22 cellular contexts compared by ENCODE assay signal in the genomic region with DNA sequence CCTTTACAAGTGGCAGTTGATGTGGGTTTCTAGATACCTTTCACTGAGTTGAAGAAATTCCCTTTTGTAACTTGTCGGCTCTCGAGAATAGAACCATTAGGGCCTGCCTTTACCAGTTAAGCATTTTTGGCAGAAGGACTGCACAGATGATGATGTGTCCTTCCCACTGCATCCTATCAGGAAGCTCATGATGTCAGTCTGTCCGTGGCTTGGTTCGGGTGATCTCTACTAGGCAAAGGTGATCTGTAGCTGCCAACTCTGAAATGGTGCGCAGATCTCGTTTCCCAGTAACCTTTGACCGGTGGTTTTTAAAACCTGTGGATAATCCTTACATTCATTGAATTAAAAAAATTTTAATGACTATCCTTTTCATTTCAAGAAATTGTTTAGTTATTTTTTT. TPM values are rescaled to one million over a fixed set of nuclear protein-coding genes. Genes with fewer than 3 reads are reported as not detected.
DNase-seq lines count a peak whose midpoint lies in the region; ATAC-seq, FAIRE-seq and TF ChIP-seq lines count a peak whose summit lies in the region.
"Had no signal": no experiment of that assay in that cellular context is flagged by ENCODE, and none has a peak within 500 bp of the region (broad histone marks: within the 10 kb centered on the region; RNA-seq: fewer than 3 reads in every experiment).

No MANE protein-coding gene starts in this region.

- no peak overlapping the region for H3K4me3 ChIP-seq in GM12878
- no peak overlapping the region for H3K4me3 ChIP-seq in heart right ventricle
- no peak overlapping the region for H3K4me3 ChIP-seq in rectal smooth muscle tissue (ENCODE audit: low read length)
- H3K4me3 ChIP-seq: A549, HAP-1 had no signal

- no peak overlapping the region for H3K27ac ChIP-seq in GM12878 (ENCODE audit: control insufficient read depth, insufficient read depth)
- peak overlapping the region in 9 of 10 donors; percentile 40 to 84 (median 58) for H3K27ac ChIP-seq in heart right ventricle
- H3K27ac ChIP-seq in rectal smooth muscle tissue (ENCODE audit: low read depth, low read length) = peak overlapping the region; percentile 10
- H3K27ac ChIP-seq: A549, KMS-11, parathyroid adenoma had no signal

- TF ChIP-seq POLR2A in GM12878 (IDR thresholded peaks at IDR 0.05; ENCODE audit: low read depth, low read length) = no peak

- no peak for TF ChIP-seq RAD21 in GM12878 (IDR thresholded peaks at IDR 0.05; ENCODE audit: insufficient read depth, low read depth, low read length)

- H3K9ac ChIP-seq in GM12878 (ENCODE audit: control insufficient read depth, insufficient read depth, low read length) = no peak overlapping the region
- no peak overlapping the region for H3K9ac ChIP-seq in rectal smooth muscle tissue (ENCODE audit: low read length)
- H3K9ac ChIP-seq: KMS-11, parathyroid adenoma had no signal

- in situ Hi-C loops in GM12878 (cut with MboI) = loop anchor here (10.0 kb wide), 1 partner anchor 56 kb away; no protein-coding TSS in a partner anchor

- no peak for FAIRE-seq in GM12878 (lab: Jason Lieb, UNC)
- FAIRE-seq: A549 had no signal

- H3K36me3 ChIP-seq in GM12878 (ENCODE audit: control insufficient read depth in 2 of 2, insufficient read depth in 2 of 2, low read length in 1 of 2) (no peaks in the 10 kb centered on the region), heart right ventricle (no peaks in the 10 kb centered on the region), rectal smooth muscle tissue (ENCODE audit: control insufficient read depth, insufficient read depth, low read length) (no peaks in the 10 kb centered on the region)
- H3K36me3 ChIP-seq: HAP-1 had no signal

- POLR2A ChIA-PET in GM12878 (lab: Charles Lee) = interaction anchor here (0.6 to 0.9 kb wide), 2 partner anchors 30 to 374 kb away, joined by 3 read pairs; no protein-coding TSS in a partner anchor

- ATAC-seq in GM12878 = no peak
- ATAC-seq in heart right ventricle = peak in 7 of 8 donors; percentile 37 to 86 (median 64)
- no peak for ATAC-seq in HG03354 (IDR thresholded peaks at IDR 0.05; ENCODE audit: poor library complexity, severe bottlenecking, unreplicated experiment)
- no peak for ATAC-seq in GM21576 (IDR thresholded peaks at IDR 0.05; ENCODE audit: unreplicated experiment)
- ATAC-seq: A549; CD8-positive, alpha-beta T cell; SK-N-SH treated with all-trans-retinoic acid at 6 μM for 48 hours had no signal

- H3K4me1 ChIP-seq in GM12878 (ENCODE audit: control insufficient read depth, insufficient read depth, low read length) (peaks cover 19% of the 10 kb centered on the region), heart right ventricle (peaks cover 11 to 78% (median 55%) of the 10 kb centered on the region in 9 donors), rectal smooth muscle tissue (ENCODE audit: control insufficient read depth, insufficient read depth, low read length) (peaks cover 13% of the 10 kb centered on the region)

- no peaks in the 10 kb centered on the region; the same call in 2 of the 3 replicates for H3K9me3 ChIP-seq in GM12878 (replicated peaks; ENCODE audit: control insufficient read depth, insufficient read depth, low read length)
- H3K9me3 ChIP-seq in heart right ventricle = no peaks in the 10 kb centered on the region
- H3K9me3 ChIP-seq: A549, HAP-1 had no signal

- RAD21 ChIA-PET in GM12878 (lab: Charles Lee; ENCODE audit: unreplicated experiment) = no interaction called here

- CTCF ChIA-PET in GM12878 (lab: Yijun Ruan, JAX) = no interaction called here

- intact Hi-C loops in GM12878 (cut with micrococcal nuclease; ENCODE audit: unreplicated experiment) (no loop called here), heart right ventricle (cut with DNase I) (loop anchor here in 2 of 10 donors (5.0 kb wide), 2 partner anchors 46 to 64 kb away; no protein-coding TSS in a partner anchor)

- H3K27me3 ChIP-seq in GM12878 (replicated peaks in 1 of 2; ENCODE audit: control insufficient read depth in 2 of 2, insufficient read depth in 2 of 2, low read length in 1 of 2) = no peaks in the 10 kb centered on the region
- no peaks in the 10 kb centered on the region for H3K27me3 ChIP-seq in heart right ventricle
- no peaks in the 10 kb centered on the region for H3K27me3 ChIP-seq in rectal smooth muscle tissue (ENCODE audit: control insufficient read depth, insufficient read depth, low read length)

- 98% methylated on average over 7 of the region's 7 CpGs for WGBS in GM12878 (ENCODE audit: insufficient coverage, insufficient replicate concordance, low lambda C conversion rate, missing lambda C conversion rate)
- 39 to 42% methylated on average over 7 of the region's 7 CpGs for WGBS in heart right ventricle, 2 donors

- no peak overlapping the region for H3K4me2 ChIP-seq in GM12878 (ENCODE audit: control insufficient read depth, insufficient read depth)
- H3K4me2 ChIP-seq: A549, KMS-11 had no signal

- TF ChIP-seq CTCF in GM12878 (IDR thresholded peaks at IDR 0.05 in 2 of 3, conservative IDR thresholded peaks at IDR 0.05 in 1 of 3; ENCODE audit: control insufficient read depth in 2 of 3, extremely low read depth in 1 of 3, insufficient read depth in 1 of 3, low read depth in 3 of 3, low read length in 3 of 3) (no peak), heart right ventricle (IDR thresholded peaks at IDR 0.05) (no peak)

- no peak for TF ChIP-seq EP300 in GM12878 (IDR thresholded peaks at IDR 0.05; ENCODE audit: borderline replicate concordance in 1 of 2, control insufficient read depth in 1 of 2, low read depth in 2 of 2, low read length in 2 of 2)

- SMC1A ChIA-PET in GM12878 (lab: Charles Lee; ENCODE audit: uncharacterized antibody, unreplicated experiment) = interaction anchor here (0.5 to 0.6 kb wide), 3 partner anchors 30 to 37 kb away, joined by 3 read pairs; no protein-coding TSS in a partner anchor

- peaks cover 4% of the 10 kb centered on the region for H3K79me2 ChIP-seq in GM12878 (ENCODE audit: control insufficient read depth, insufficient read depth, low read length)

- H2AFZ ChIP-seq in GM12878 (ENCODE audit: control insufficient read depth, low read depth, low read length) = no peak overlapping the region
- H2AFZ ChIP-seq: parathyroid adenoma had no signal

- TSS peak; percentile 48 for BruUV-seq in GM12878 (replicated peaks; lab: Mats Ljungman, UMichigan)

- no peaks in the 10 kb centered on the region for H4K20me1 ChIP-seq in GM12878 (ENCODE audit: control insufficient read depth, insufficient read depth)

- peak; percentile 27 for DNase-seq in CMK (ENCODE audit: low read depth)
- DNase-seq in GM12878 (ENCODE audit: low read depth, low spot score) = no peak
- peak in 1 of 2 donors; percentile 44 for DNase-seq in heart right ventricle
- DNase-seq in HPDE6-E6E7 (ENCODE audit: extremely low spot score) = no peak
- no peak for DNase-seq in NK-92 treated with Interleukin-12 subunit alpha and Interleukin-12 subunit beta, amount 100 ng/mL, for 24 hours (lab: John Stamatoyannopoulos, UW)
- DNase-seq: activated CD4-positive, alpha-beta T cell treated with anti-CD3 and anti-CD28 coated beads for 4 hours; activated gamma-delta T cell; CD8-positive, alpha-beta T cell; mammary epithelial cell; NCI-H1436 treated with DMSO at 0.1 percent for 48 hours; NCI-H2107; NCI-H446; OCI-M1; stimulated activated naive CD4-positive, alpha-beta T cell treated with Interleukin-2 at 50 U/mL for 16 hours had no signal

TF ChIP-seq in GM12878, 131 proteins besides CTCF, POLR2A, EP300 and RAD21:
- TF ChIP-seq KDM1A (IDR thresholded peaks at IDR 0.05; ENCODE audit: borderline replicate concordance) (no peak), SMARCA5 (IDR thresholded peaks at IDR 0.05) (no peak)

RNA-seq across cellular contexts. Expression of a gene that starts 49.7 kb away (rescaled TPM):
- total RNA-seq in GM12878 (2013; cell fraction: nucleolus; rRNA removed) = 35.1 and 37.4 TPM in 2 replicates
- total RNA-seq in GM12878 (2014; rRNA removed) (15.6 and 16.3 TPM in 2 replicates), GM12878 (2014; rRNA removed; fragmentation: Illumina TruSeq; extraction: Trizol) (6.1 and 7.1 TPM in 2 replicates), GM12878 (2021) (24.2 and 25.9 TPM in 2 replicates), heart right ventricle (10 to 100 TPM; 16.7 to 30.8 (median 21.5) TPM)
- polyA plus RNA-seq in GM12878 (2011; ENCODE audit: low read depth) = 3.4 TPM
- polyA plus RNA-seq in GM12878 (2011; rRNA removed) (12.1 and 19.7 TPM in 2 replicates), GM12878 (2014; fragmentation: Illumina TruSeq; extraction: Trizol) (7.8 and 14.4 TPM in 2 replicates), GM12878 (2014; fragmentation: Nextera tagmentation; extraction: Ambion mirVana) (10 to 100 TPM; 12.0 to 14.2 TPM), GM12878 (2014; rRNA removed) (23.0 and 26.4 TPM in 2 replicates), GM12878 (2016; fragmentation: Nextera tagmentation; extraction: Ambion mirVana) (1 to 10 TPM; 5.8 to 6.7 TPM), heart right ventricle (10 to 100 TPM; 13.1 to 20.0 TPM)
- polyA plus RNA-seq in GM12878 (2011; cell fraction: cytosol; rRNA removed) = 11.1 and 19.5 TPM in 2 replicates
- polyA plus RNA-seq in GM12878 (2011; cell fraction: nucleus; rRNA removed) = 17.6 and 19.0 TPM in 2 replicates
- polyA plus RNA-seq in GM12878 (2012) = 11.1 and 12.1 TPM in 2 replicates
- polyA minus RNA-seq in GM12878 (2011; rRNA and poly(A)+ RNA removed) = 15.7 and 16.9 TPM in 2 replicates
- 9.1 and 12.5 TPM in 2 replicates for polyA minus RNA-seq in GM12878 (2011; cell fraction: cytosol; rRNA and poly(A)+ RNA removed)
- 8.5 and 16.7 TPM in 2 replicates for polyA minus RNA-seq in GM12878 (2011; cell fraction: nucleus; rRNA and poly(A)+ RNA removed)

Comparison
In these comparisons a context has a peak if more than half of its experiments do, and no peak if none do; other contexts are left out.
1. ATAC-seq: peak in heart right ventricle (7 of 8); none in GM12878 (single experiment), HG03354 (single experiment) and GM21576 (single experiment).